ENCODE assay signal across 15 cellular contexts in the genomic region with DNA sequence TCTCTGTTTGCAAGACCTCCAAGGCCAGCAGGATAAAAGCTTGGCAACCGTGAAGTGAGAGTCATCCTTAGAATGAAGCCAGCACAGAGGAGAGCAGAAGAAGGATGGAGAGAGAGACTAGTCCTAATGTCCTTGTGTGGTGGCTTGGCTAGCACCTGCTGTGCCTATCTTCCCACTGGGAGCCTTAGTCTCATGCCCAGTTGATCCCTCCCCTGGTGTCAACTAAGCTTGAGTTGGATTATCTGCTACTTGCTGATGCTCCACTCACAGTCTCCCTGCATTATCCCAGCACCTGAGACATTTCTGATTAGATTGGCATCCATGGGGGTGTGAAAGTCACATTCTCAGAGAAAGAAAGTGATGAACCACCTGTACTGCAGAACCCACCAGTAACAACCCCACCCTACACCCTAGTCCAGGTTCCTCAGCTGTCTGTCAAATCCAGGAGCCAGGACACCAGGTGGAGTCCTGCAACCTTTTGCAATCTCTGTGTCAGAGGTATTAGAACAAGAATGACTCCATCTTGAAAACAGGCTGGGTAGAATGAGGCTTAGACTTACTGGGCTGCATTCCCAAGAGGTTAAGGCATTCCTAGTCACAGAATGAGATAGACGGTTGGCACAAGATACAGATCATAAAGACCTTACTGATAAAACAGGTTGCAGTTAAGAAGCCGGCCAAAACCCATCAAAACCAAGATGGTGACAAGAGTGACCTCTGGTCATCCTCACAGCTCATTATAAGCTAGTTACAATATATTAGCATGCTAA.
A peak's percentile ranks its signal among the peaks of the same experiment; 100 is the strongest.
DNase-seq lines count a peak whose midpoint lies in the region; TF ChIP-seq lines count a peak whose summit lies in the region.
"Had no signal": no experiment of that assay in that cellular context is flagged by ENCODE, and none has a peak within 500 bp of the region (broad histone marks: within the 10 kb centered on the region; RNA-seq: fewer than 3 reads in every experiment).

No MANE protein-coding gene starts in this region.

- peaks cover 63% of the 10 kb centered on the region for H3K4me1 Mint-ChIP-seq in activated naive CD4-positive, alpha-beta T cell treated with anti-CD3 and anti-CD28 coated beads, Interleukin-2, amount 10 ng/mL, durations not matched to agents 7 days and 5 days
- H3K4me1 Mint-ChIP-seq in activated T-helper 1 cell treated with anti-CD3 and anti-CD28 coated beads, Interleukin-12 subunit alpha, Interleukin-12 subunit beta, Interleukin-2, Interleukin-4 antibody, amounts not matched to agents 30 ng/mL and 10 ng/mL and 1 ng/mL, durations not matched to agents 14 hours and 24 hours and 36 hours (ENCODE audit: low read depth), result peaks cover 71% of the 10 kb centered on the region
- H3K4me1 Mint-ChIP-seq in osteocyte (ENCODE audit: unreplicated experiment), result no peaks in the 10 kb centered on the region
- H3K4me1 Mint-ChIP-seq: B cell had no signal

- intact Hi-C loops in activated T-helper 1 cell treated with anti-CD3 and anti-CD28 coated beads, Interleukin-12 subunit alpha, Interleukin-12 subunit beta, Interleukin-2, Interleukin-4 antibody, amounts not matched to agents 30 ng/mL and 10 ng/mL and 1 ng/mL, durations not matched to agents 14 hours and 24 hours and 36 hours (cut with micrococcal nuclease), result no loop called here

- TF ChIP-seq CTCF in osteocyte (IDR thresholded peaks at IDR 0.05), result no peak

- peaks cover 21% of the 10 kb centered on the region for H3K27me3 Mint-ChIP-seq in activated naive CD4-positive, alpha-beta T cell treated with anti-CD3 and anti-CD28 coated beads, Interleukin-2, amount 10 ng/mL, durations not matched to agents 7 days and 5 days
- no peaks in the 10 kb centered on the region for H3K27me3 Mint-ChIP-seq in activated T-helper 1 cell treated with anti-CD3 and anti-CD28 coated beads, Interleukin-12 subunit alpha, Interleukin-12 subunit beta, Interleukin-2, Interleukin-4 antibody, amounts not matched to agents 30 ng/mL and 10 ng/mL and 1 ng/mL, durations not matched to agents 14 hours and 24 hours and 36 hours (ENCODE audit: insufficient read depth)
- no peaks in the 10 kb centered on the region for H3K27me3 Mint-ChIP-seq in osteocyte (ENCODE audit: unreplicated experiment)

- peak overlapping the region; percentile 87 for H3K27ac Mint-ChIP-seq in activated naive CD4-positive, alpha-beta T cell treated with anti-CD3 and anti-CD28 coated beads, Interleukin-2, amount 10 ng/mL, durations not matched to agents 7 days and 5 days
- H3K27ac Mint-ChIP-seq in activated T-helper 1 cell treated with anti-CD3 and anti-CD28 coated beads, Interleukin-12 subunit alpha, Interleukin-12 subunit beta, Interleukin-2, Interleukin-4 antibody, amounts not matched to agents 30 ng/mL and 10 ng/mL and 1 ng/mL, durations not matched to agents 14 hours and 24 hours and 36 hours, result peak overlapping the region; percentile 70
- H3K27ac Mint-ChIP-seq in osteocyte (ENCODE audit: unreplicated experiment), result no peak overlapping the region
- H3K27ac Mint-ChIP-seq: B cell; CD4-positive, CD25-positive, alpha-beta regulatory T cell had no signal

- H3K9me3 Mint-ChIP-seq in activated naive CD4-positive, alpha-beta T cell treated with anti-CD3 and anti-CD28 coated beads, Interleukin-2, amount 10 ng/mL, durations not matched to agents 7 days and 5 days, result peaks cover 8% of the 10 kb centered on the region
- peaks cover 23% of the 10 kb centered on the region for H3K9me3 Mint-ChIP-seq in activated T-helper 1 cell treated with anti-CD3 and anti-CD28 coated beads, Interleukin-12 subunit alpha, Interleukin-12 subunit beta, Interleukin-2, Interleukin-4 antibody, amounts not matched to agents 30 ng/mL and 10 ng/mL and 1 ng/mL, durations not matched to agents 14 hours and 24 hours and 36 hours
- peaks cover 24% of the 10 kb centered on the region for H3K9me3 Mint-ChIP-seq in osteocyte (ENCODE audit: unreplicated experiment)

- H3K36me3 Mint-ChIP-seq in activated naive CD4-positive, alpha-beta T cell treated with anti-CD3 and anti-CD28 coated beads, Interleukin-2, amount 10 ng/mL, durations not matched to agents 7 days and 5 days, result peaks cover 15% of the 10 kb centered on the region
- H3K36me3 Mint-ChIP-seq in activated T-helper 1 cell treated with anti-CD3 and anti-CD28 coated beads, Interleukin-12 subunit alpha, Interleukin-12 subunit beta, Interleukin-2, Interleukin-4 antibody, amounts not matched to agents 30 ng/mL and 10 ng/mL and 1 ng/mL, durations not matched to agents 14 hours and 24 hours and 36 hours (ENCODE audit: low read depth), result peaks cover 24% of the 10 kb centered on the region
- no peaks in the 10 kb centered on the region for H3K36me3 Mint-ChIP-seq in osteocyte (ENCODE audit: unreplicated experiment)
- H3K36me3 Mint-ChIP-seq: CD4-positive, CD25-positive, alpha-beta regulatory T cell had no signal

- DNase-seq in NCI-H510A treated with DMSO at 0.1 percent for 48 hours (lab: John Stamatoyannopoulos, UW) (peak; percentile 56), NCI-H510A (lab: John Stamatoyannopoulos, UW) (no peak), osteocyte (ENCODE audit: extremely low spot score, unreplicated experiment) (peak; percentile 49), globus pallidus (ENCODE audit: low spot score) (no peak), LoVo (ENCODE audit: low spot score) (no peak)
- DNase-seq in activated naive CD4-positive, alpha-beta T cell treated with anti-CD3 and anti-CD28 coated beads, Interleukin-2, amount 10 ng/mL, durations not matched to agents 7 days and 5 days, result no peak
- DNase-seq in activated naive CD4-positive, alpha-beta T cell treated with anti-CD3 and anti-CD28 coated beads, Interleukin-2, amount 50 U/mL, for 16 hours, result no peak
- no peak for DNase-seq in activated T-helper 1 cell treated with anti-CD3 and anti-CD28 coated beads, Interleukin-12 subunit alpha, Interleukin-12 subunit beta, Interleukin-2, Interleukin-4 antibody, amounts not matched to agents 30 ng/mL and 10 ng/mL and 1 ng/mL, durations not matched to agents 14 hours and 24 hours and 36 hours (ENCODE audit: low spot score)
- DNase-seq: Kasumi-1; MV-4-11; NCI-H82; NK-92 treated with Interleukin-12 subunit alpha and Interleukin-12 subunit beta, amount 100 ng/mL, for 24 hours; RPMI8226 had no signal

- CTCF ChIA-PET in activated naive CD4-positive, alpha-beta T cell treated with anti-CD3 and anti-CD28 coated beads, Interleukin-2, amount 10 ng/mL, durations not matched to agents 7 days and 5 days (lab: Charles Lee), result interaction anchor here (3.1 kb wide), 1 partner anchor 38 kb away, joined by 14 read pairs; no protein-coding TSS in a partner anchor

- no peak overlapping the region for H3K4me3 Mint-ChIP-seq in activated naive CD4-positive, alpha-beta T cell treated with anti-CD3 and anti-CD28 coated beads, Interleukin-2, amount 10 ng/mL, durations not matched to agents 7 days and 5 days
- peak overlapping the region; percentile 56 for H3K4me3 Mint-ChIP-seq in activated T-helper 1 cell treated with anti-CD3 and anti-CD28 coated beads, Interleukin-12 subunit alpha, Interleukin-12 subunit beta, Interleukin-2, Interleukin-4 antibody, amounts not matched to agents 30 ng/mL and 10 ng/mL and 1 ng/mL, durations not matched to agents 14 hours and 24 hours and 36 hours
- H3K4me3 Mint-ChIP-seq in osteocyte (ENCODE audit: unreplicated experiment), result no peak overlapping the region
- H3K4me3 Mint-ChIP-seq: B cell; CD4-positive, CD25-positive, alpha-beta regulatory T cell had no signal

Comparison
In these comparisons a context has a peak if more than half of its experiments do, and no peak if none do; other contexts are left out.
1. DNase-seq: peak in NCI-H510A treated with DMSO at 0.1 percent for 48 hours (single experiment) and osteocyte (single experiment); none in NCI-H510A (single experiment), activated naive CD4-positive, alpha-beta T cell treated with anti-CD3 and anti-CD28 coated beads, Interleukin-2, amount 10 ng/mL, durations not matched to agents 7 days and 5 days (single experiment), activated naive CD4-positive, alpha-beta T cell treated with anti-CD3 and anti-CD28 coated beads, Interleukin-2, amount 50 U/mL, for 16 hours (single experiment), activated T-helper 1 cell treated with anti-CD3 and anti-CD28 coated beads, Interleukin-12 subunit alpha, Interleukin-12 subunit beta, Interleukin-2, Interleukin-4 antibody, amounts not matched to agents 30 ng/mL and 10 ng/mL and 1 ng/mL, durations not matched to agents 14 hours and 24 hours and 36 hours (single experiment), globus pallidus (single experiment) and LoVo (single experiment).